8 cellular contexts compared by ENCODE assay signal in the genomic region with DNA sequence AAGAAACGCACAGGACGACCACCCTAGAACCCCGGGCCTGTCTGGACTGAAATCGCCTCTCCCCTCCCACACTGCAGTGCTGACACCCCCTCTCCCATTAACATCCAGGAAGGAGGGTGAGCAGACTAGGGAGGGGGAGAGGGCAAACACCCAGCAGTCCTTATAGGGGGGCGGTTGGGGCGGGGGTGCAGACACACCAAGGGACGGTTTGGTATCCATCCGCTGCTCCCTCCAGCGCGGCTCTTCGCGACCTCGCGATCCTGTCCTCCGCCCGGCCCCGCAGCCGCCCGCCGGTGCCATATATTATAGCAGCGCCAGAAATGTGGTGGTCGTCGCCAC. TPM values are rescaled to one million over a fixed set of nuclear protein-coding genes. Genes with fewer than 3 reads are reported as not detected.
DNase-seq lines count a peak whose midpoint lies in the region; ATAC-seq and TF ChIP-seq lines count a peak whose summit lies in the region.

No MANE protein-coding gene starts in this region.

- H3K27ac Mint-ChIP-seq in activated CD4-positive, alpha-beta memory T cell treated with anti-CD3 and anti-CD28 coated beads, Interleukin-2, amount 10 ng/mL, durations not matched to agents 7 days and 5 days, result no peak overlapping the region

- no peaks in the 10 kb centered on the region for H3K27me3 ChIP-seq in left ventricle myocardium inferior (ENCODE audit: low read depth)

- peaks cover 6% of the 10 kb centered on the region for H3K27me3 Mint-ChIP-seq in activated CD4-positive, alpha-beta memory T cell treated with anti-CD3 and anti-CD28 coated beads, Interleukin-2, amount 10 ng/mL, durations not matched to agents 7 days and 5 days

- H3K4me3 ChIP-seq in left ventricle myocardium inferior (peak overlapping the region; percentile 76), skeletal muscle cell (ENCODE audit: low read depth, low read length) (peak overlapping the region; percentile 56)

- no peak for TF ChIP-seq CTCF in left ventricle myocardium inferior (IDR thresholded peaks at IDR 0.05; ENCODE audit: borderline replicate concordance)

- H3K4me1 Mint-ChIP-seq in activated CD4-positive, alpha-beta memory T cell treated with anti-CD3 and anti-CD28 coated beads, Interleukin-2, amount 10 ng/mL, durations not matched to agents 7 days and 5 days, result peaks cover 11% of the 10 kb centered on the region

- no peak for DNase-seq in activated CD4-positive, alpha-beta memory T cell treated with anti-CD3 and anti-CD28 coated beads, Interleukin-2, amount 10 ng/mL, durations not matched to agents 7 days and 5 days
- no peak for DNase-seq in left ventricle myocardium inferior
- no peak for DNase-seq in skeletal muscle cell (ENCODE audit: low read depth)
- no peak for DNase-seq in hippocampal formation (lab: John Stamatoyannopoulos, UW)
- DNase-seq in NCI-H1417 (lab: John Stamatoyannopoulos, UW), result no peak

- CTCF ChIA-PET in activated CD4-positive, alpha-beta memory T cell treated with anti-CD3 and anti-CD28 coated beads, Interleukin-2, amount 10 ng/mL, durations not matched to agents 7 days and 5 days (lab: Charles Lee), result no interaction called here

- POLR2A ChIA-PET in activated CD4-positive, alpha-beta memory T cell treated with anti-CD3 and anti-CD28 coated beads, Interleukin-2, amount 10 ng/mL, durations not matched to agents 7 days and 5 days (lab: Charles Lee), result interaction anchor here (1.1 kb wide), 1 partner anchor 9 kb away, joined by 3 read pairs; no protein-coding TSS in a partner anchor

- H3K36me3 ChIP-seq in left ventricle myocardium inferior, result no peaks in the 10 kb centered on the region

- ATAC-seq in GM21390 (IDR thresholded peaks at IDR 0.05; ENCODE audit: unreplicated experiment) (peak; percentile 8), GM21717 (IDR thresholded peaks at IDR 0.05; ENCODE audit: unreplicated experiment) (no peak), GM19351 (IDR thresholded peaks at IDR 0.05; ENCODE audit: unreplicated experiment) (no peak)

- peak overlapping the region; percentile 77 for H3K4me3 Mint-ChIP-seq in activated CD4-positive, alpha-beta memory T cell treated with anti-CD3 and anti-CD28 coated beads, Interleukin-2, amount 10 ng/mL, durations not matched to agents 7 days and 5 days

- intact Hi-C loops in left ventricle myocardium inferior (cut with micrococcal nuclease), result no loop called here

- H3K4me1 ChIP-seq in left ventricle myocardium inferior, result peaks cover 12% of the 10 kb centered on the region

- H3K9me3 Mint-ChIP-seq in activated CD4-positive, alpha-beta memory T cell treated with anti-CD3 and anti-CD28 coated beads, Interleukin-2, amount 10 ng/mL, durations not matched to agents 7 days and 5 days, result no peaks in the 10 kb centered on the region

- H3K9me3 ChIP-seq in left ventricle myocardium inferior (replicated peaks), result no peaks in the 10 kb centered on the region

- H3K36me3 Mint-ChIP-seq in activated CD4-positive, alpha-beta memory T cell treated with anti-CD3 and anti-CD28 coated beads, Interleukin-2, amount 10 ng/mL, durations not matched to agents 7 days and 5 days (ENCODE audit: low read depth), result no peaks in the 10 kb centered on the region

- H3K27ac ChIP-seq in left ventricle myocardium inferior (replicated peaks), result peak overlapping the region; percentile 67

RNA-seq across cellular contexts. Expression of gene GPRASP1, which starts 0.4 kb away (rescaled TPM):
- total RNA-seq in activated CD4-positive, alpha-beta memory T cell treated with anti-CD3 and anti-CD28 coated beads, Interleukin-2, amount 10 ng/mL, durations not matched to agents 7 days and 5 days, result 1 to 10 TPM; 1.6 TPM
- total RNA-seq in left ventricle myocardium inferior, result 4.7 TPM

RNA-seq across cellular contexts. Expression of gene ARMCX5, which starts 51.6 kb away (rescaled TPM):
- 1 to 10 TPM; 5.3 TPM for total RNA-seq in activated CD4-positive, alpha-beta memory T cell treated with anti-CD3 and anti-CD28 coated beads, Interleukin-2, amount 10 ng/mL, durations not matched to agents 7 days and 5 days
- 4.0 TPM for total RNA-seq in left ventricle myocardium inferior
